12 cellular contexts compared by ENCODE assay signal in genomic region chr12:123475256-123475703, GRCh38. TPM values are rescaled to one million over a fixed set of nuclear protein-coding genes. Genes with fewer than 3 reads are reported as not detected.
A peak's percentile ranks its signal among the peaks of the same experiment; 100 is the strongest.
DNase-seq lines count a peak whose midpoint lies in the region; ATAC-seq lines count a peak whose summit lies in the region.
"Had no signal": no experiment of that assay in that cellular context is flagged by ENCODE, and none has a peak within 500 bp of the region (broad histone marks: within the 10 kb centered on the region; RNA-seq: fewer than 3 reads in every experiment).

No MANE protein-coding gene starts in this region.

- no peaks in the 10 kb centered on the region for H3K9me3 Mint-ChIP-seq in activated T-cell treated with anti-CD3 and anti-CD28 coated beads, Interleukin-2, amount 50 U/mL, for 24 hours
- no peaks in the 10 kb centered on the region for H3K9me3 Mint-ChIP-seq in activated CD4-positive, alpha-beta memory T cell treated with anti-CD3 and anti-CD28 coated beads, Interleukin-2, amount 10 ng/mL, durations not matched to agents 7 days and 5 days
- no peaks in the 10 kb centered on the region for H3K9me3 Mint-ChIP-seq in stimulated activated naive CD8-positive, alpha-beta T cell treated with anti-CD3 and anti-CD28 coated beads, Interleukin-15, amount 100 ng/mL, for 72 hours

- no peaks in the 10 kb centered on the region for H3K27me3 Mint-ChIP-seq in activated T-cell treated with anti-CD3 and anti-CD28 coated beads, Interleukin-2, amount 50 U/mL, for 24 hours
- no peaks in the 10 kb centered on the region for H3K27me3 Mint-ChIP-seq in activated CD4-positive, alpha-beta memory T cell treated with anti-CD3 and anti-CD28 coated beads, Interleukin-2, amount 10 ng/mL, durations not matched to agents 7 days and 5 days
- no peaks in the 10 kb centered on the region for H3K27me3 Mint-ChIP-seq in stimulated activated naive CD8-positive, alpha-beta T cell treated with anti-CD3 and anti-CD28 coated beads, Interleukin-15, amount 100 ng/mL, for 72 hours

- CTCF ChIA-PET in activated CD4-positive, alpha-beta memory T cell treated with anti-CD3 and anti-CD28 coated beads, Interleukin-2, amount 10 ng/mL, durations not matched to agents 7 days and 5 days (lab: Charles Lee), result no interaction called here

- H3K4me3 Mint-ChIP-seq in activated T-cell treated with anti-CD3 and anti-CD28 coated beads, Interleukin-2, amount 50 U/mL, for 24 hours, result no peak overlapping the region
- no peak overlapping the region for H3K4me3 Mint-ChIP-seq in activated CD4-positive, alpha-beta memory T cell treated with anti-CD3 and anti-CD28 coated beads, Interleukin-2, amount 10 ng/mL, durations not matched to agents 7 days and 5 days
- H3K4me3 Mint-ChIP-seq in stimulated activated naive CD8-positive, alpha-beta T cell treated with anti-CD3 and anti-CD28 coated beads, Interleukin-15, amount 100 ng/mL, for 72 hours, result peak overlapping the region in 1 of 2 donors; percentile 32

- DNase-seq in activated T-cell treated with anti-CD3 and anti-CD28 coated beads, Interleukin-2, amount 50 U/mL, for 24 hours, result no peak
- DNase-seq in activated T-cell treated with anti-CD3 and anti-CD28 coated beads, Interleukin-2, amount 50 U/mL, for 1 hour, result no peak
- no peak for DNase-seq in activated CD4-positive, alpha-beta memory T cell treated with anti-CD3 and anti-CD28 coated beads, Interleukin-2, amount 10 ng/mL, durations not matched to agents 7 days and 5 days
- DNase-seq in epidermal melanocyte (ENCODE audit: insufficient read length, low spot score) (peak; percentile 7), NCI-H2029 treated with DMSO at 0.1 percent for 48 hours (lab: John Stamatoyannopoulos, UW) (no peak), NCI-H446 (lab: John Stamatoyannopoulos, UW) (no peak)
- no peak for DNase-seq in stimulated activated naive CD8-positive, alpha-beta T cell treated with anti-CD3 and anti-CD28 coated beads, Interleukin-15, amount 100 ng/mL, for 72 hours
- DNase-seq: activated effector memory CD4-positive, alpha-beta T cell treated with Interleukin-2 at 50 U/mL for 16 hours; Kasumi-1; NCI-H1694 treated with DMSO at 0.1 percent for 48 hours; SJCRH30 had no signal

- no peak for ATAC-seq in stimulated activated naive CD8-positive, alpha-beta T cell treated with anti-CD3 and anti-CD28 coated beads, Interleukin-15, amount 100 ng/mL, for 72 hours
- ATAC-seq in HG03354 (IDR thresholded peaks at IDR 0.05; ENCODE audit: poor library complexity, severe bottlenecking, unreplicated experiment), result no peak

- POLR2A ChIA-PET in activated CD4-positive, alpha-beta memory T cell treated with anti-CD3 and anti-CD28 coated beads, Interleukin-2, amount 10 ng/mL, durations not matched to agents 7 days and 5 days (lab: Charles Lee), result no interaction called here

- peaks cover 35% of the 10 kb centered on the region for H3K36me3 Mint-ChIP-seq in activated T-cell treated with anti-CD3 and anti-CD28 coated beads, Interleukin-2, amount 50 U/mL, for 24 hours (ENCODE audit: low read depth)
- peaks cover 5% of the 10 kb centered on the region for H3K36me3 Mint-ChIP-seq in activated CD4-positive, alpha-beta memory T cell treated with anti-CD3 and anti-CD28 coated beads, Interleukin-2, amount 10 ng/mL, durations not matched to agents 7 days and 5 days (ENCODE audit: low read depth)

- H3K27ac Mint-ChIP-seq in activated T-cell treated with anti-CD3 and anti-CD28 coated beads, Interleukin-2, amount 50 U/mL, for 24 hours, result peak overlapping the region; percentile 89
- peak overlapping the region; percentile 56 for H3K27ac Mint-ChIP-seq in activated CD4-positive, alpha-beta memory T cell treated with anti-CD3 and anti-CD28 coated beads, Interleukin-2, amount 10 ng/mL, durations not matched to agents 7 days and 5 days
- H3K27ac Mint-ChIP-seq in stimulated activated naive CD8-positive, alpha-beta T cell treated with anti-CD3 and anti-CD28 coated beads, Interleukin-15, amount 100 ng/mL, for 72 hours, result peak overlapping the region; percentile 75 to 84

- peaks cover 30% of the 10 kb centered on the region for H3K4me1 Mint-ChIP-seq in activated T-cell treated with anti-CD3 and anti-CD28 coated beads, Interleukin-2, amount 50 U/mL, for 24 hours (ENCODE audit: low read depth)
- H3K4me1 Mint-ChIP-seq in activated CD4-positive, alpha-beta memory T cell treated with anti-CD3 and anti-CD28 coated beads, Interleukin-2, amount 10 ng/mL, durations not matched to agents 7 days and 5 days, result peaks cover 14% of the 10 kb centered on the region
- H3K4me1 Mint-ChIP-seq in stimulated activated naive CD8-positive, alpha-beta T cell treated with anti-CD3 and anti-CD28 coated beads, Interleukin-15, amount 100 ng/mL, for 72 hours, result peaks cover 28% of the 10 kb centered on the region

RNA-seq across cellular contexts. Expression of gene SNRNP35, which starts 17.3 kb away (rescaled TPM):
- total RNA-seq in activated CD4-positive, alpha-beta memory T cell treated with anti-CD3 and anti-CD28 coated beads, Interleukin-2, amount 10 ng/mL, durations not matched to agents 7 days and 5 days, result 10 to 100 TPM; 29.7 to 35.0 TPM

RNA-seq across cellular contexts. Expression of gene RILPL2, which starts 38.8 kb away (rescaled TPM):
- total RNA-seq in activated CD4-positive, alpha-beta memory T cell treated with anti-CD3 and anti-CD28 coated beads, Interleukin-2, amount 10 ng/mL, durations not matched to agents 7 days and 5 days, result 1 to 10 TPM; 8.9 to 9.0 TPM

RNA-seq across cellular contexts. Expression of gene RILPL1, which starts 58.2 kb away (rescaled TPM):
- 1 to 10 TPM; 1.8 to 2.0 TPM for total RNA-seq in activated CD4-positive, alpha-beta memory T cell treated with anti-CD3 and anti-CD28 coated beads, Interleukin-2, amount 10 ng/mL, durations not matched to agents 7 days and 5 days
